In genomic region chr5:81132381-81132780, GRCh38 we compare ENCODE assay signal across 22 cellular contexts.
"Had no signal": no experiment of that assay in that cellular context is flagged by ENCODE, and none has a peak within 500 bp of the region (broad histone marks: within the 10 kb centered on the region; RNA-seq: fewer than 3 reads in every experiment).

No MANE protein-coding gene starts in this region.

- H3K27ac ChIP-seq: colonic mucosa, esophagus squamous epithelium, gastrocnemius medialis, left lung, lower lobe of right lung had no signal

- H3K4me3 ChIP-seq: colonic mucosa, esophagus squamous epithelium, gastrocnemius medialis, heart right ventricle, left lung, lower lobe of right lung, mucosa of descending colon had no signal

- H3K4me1 ChIP-seq: colonic mucosa, esophagus squamous epithelium, gastrocnemius medialis, heart right ventricle, left lung, lower lobe of right lung had no signal

- ATAC-seq: effector memory CD8-positive, alpha-beta T cell; gastrocnemius medialis; left cardiac atrium; left lung; left ventricle myocardium superior; lower lobe of right lung; mucosa of descending colon; naive thymus-derived CD8-positive, alpha-beta T cell had no signal

- H3K9me3 Mint-ChIP-seq: effector memory CD8-positive, alpha-beta T cell had no signal

- H3K4me1 Mint-ChIP-seq: naive B cell had no signal

- H3K9me3 ChIP-seq: colonic mucosa, esophagus squamous epithelium, gastrocnemius medialis, left lung, lower lobe of right lung, mucosa of descending colon had no signal

- H3K27me3 Mint-ChIP-seq: effector memory CD8-positive, alpha-beta T cell had no signal

- H3K27ac Mint-ChIP-seq: dendritic cell treated with granulocyte-macrophage colony-stimulating factor and Interleukin-4, amounts not matched to agents 40 ng/mL and 50 ng/mL, for 4 days; mesothelial cell of epicardium; naive B cell had no signal

- DNase-seq: colonic mucosa; cortex of kidney; effector CD8-positive, alpha-beta T cell; effector memory CD8-positive, alpha-beta T cell; esophagus squamous epithelium; foreskin fibroblast; foreskin melanocyte; gastrocnemius medialis; glutamatergic neuron; head of caudate nucleus; heart right ventricle; hippocampal formation; left cardiac atrium; left lung; left ventricle myocardium superior; lower lobe of right lung; mesenchymal stem cell; mucosa of descending colon; naive B cell; naive thymus-derived CD8-positive, alpha-beta T cell had no signal

- H3K4me3 Mint-ChIP-seq: dendritic cell treated with granulocyte-macrophage colony-stimulating factor and Interleukin-4, amounts not matched to agents 40 ng/mL and 50 ng/mL, for 4 days; effector memory CD8-positive, alpha-beta T cell; mesothelial cell of epicardium; naive B cell; naive thymus-derived CD8-positive, alpha-beta T cell had no signal

- H3K36me3 ChIP-seq: colonic mucosa, esophagus squamous epithelium, gastrocnemius medialis, left lung, lower lobe of right lung had no signal

- H3K36me3 Mint-ChIP-seq: naive B cell had no signal

- H3K27me3 ChIP-seq: colonic mucosa, esophagus squamous epithelium, gastrocnemius medialis, heart right ventricle, left lung had no signal
